9 cellular contexts compared by ENCODE assay signal in genomic region chr22:20456722-20457076, GRCh38. TPM values are rescaled to one million over a fixed set of nuclear protein-coding genes. Genes with fewer than 3 reads are reported as not detected.
A peak's percentile ranks its signal among the peaks of the same experiment; 100 is the strongest.
DNase-seq lines count a peak whose midpoint lies in the region; ATAC-seq and TF ChIP-seq lines count a peak whose summit lies in the region.
"Had no signal": no experiment of that assay in that cellular context is flagged by ENCODE, and none has a peak within 500 bp of the region (broad histone marks: within the 10 kb centered on the region; RNA-seq: fewer than 3 reads in every experiment).

No MANE protein-coding gene starts in this region.

- no peak for DNase-seq in T-helper 17 cell
- DNase-seq in progenitor cell of endocrine pancreas (ENCODE audit: low spot score, unreplicated experiment): no peak
- DNase-seq in NCI-H2171 treated with DMSO at 0.1 percent for 48 hours (lab: John Stamatoyannopoulos, UW): no peak
- no peak for DNase-seq in COR-L47 (lab: John Stamatoyannopoulos, UW)
- DNase-seq in GDM1 (lab: John Stamatoyannopoulos, UW): no peak
- DNase-seq: T1000 had no signal

- peak overlapping the region; percentile 39 for H3K27ac Mint-ChIP-seq in T-helper 17 cell
- H3K27ac Mint-ChIP-seq in progenitor cell of endocrine pancreas: peak overlapping the region; percentile 71

- ATAC-seq in HG02759 (IDR thresholded peaks at IDR 0.05; ENCODE audit: unreplicated experiment) (peak; percentile 6), T-helper 17 cell (no peak)

- TF ChIP-seq CTCF in progenitor cell of endocrine pancreas (IDR thresholded peaks at IDR 0.05; ENCODE audit: unreplicated experiment): no peak

- no peaks in the 10 kb centered on the region for H3K27me3 Mint-ChIP-seq in T-helper 17 cell
- no peaks in the 10 kb centered on the region for H3K27me3 Mint-ChIP-seq in progenitor cell of endocrine pancreas

- H3K4me3 Mint-ChIP-seq in T-helper 17 cell (no peak overlapping the region), progenitor cell of endocrine pancreas (ENCODE audit: low read depth) (no peak overlapping the region)

- H3K9me3 ChIP-seq in T-helper 17 cell (ENCODE audit: control insufficient read depth, low read length, poor library complexity, severe bottlenecking) (no peaks in the 10 kb centered on the region), iPS-15b (ENCODE audit: control insufficient read depth, insufficient read depth, low read length) (no peaks in the 10 kb centered on the region)
- H3K9me3 ChIP-seq: SJSA1 had no signal

- no peak overlapping the region for H3K4me3 ChIP-seq in iPS-15b (ENCODE audit: low read depth, low read length)
- H3K4me3 ChIP-seq: SJSA1 had no signal

- peaks cover 21% of the 10 kb centered on the region for H3K4me1 Mint-ChIP-seq in T-helper 17 cell
- peaks cover 5% of the 10 kb centered on the region for H3K4me1 Mint-ChIP-seq in progenitor cell of endocrine pancreas (ENCODE audit: low read depth)

- H3K4me1 ChIP-seq in iPS-15b (ENCODE audit: control insufficient read depth, insufficient read depth, low read length): peaks cover 3% of the 10 kb centered on the region

- peaks cover 3% of the 10 kb centered on the region for H3K36me3 ChIP-seq in iPS-15b (ENCODE audit: control insufficient read depth, insufficient read depth, low read length)

- H3K9me3 Mint-ChIP-seq in progenitor cell of endocrine pancreas (ENCODE audit: low read depth): no peaks in the 10 kb centered on the region

- peak overlapping the region; percentile 28 for H3K9ac ChIP-seq in iPS-15b (ENCODE audit: low read depth, low read length)

- no peaks in the 10 kb centered on the region for H3K27me3 ChIP-seq in iPS-15b (ENCODE audit: control insufficient read depth, insufficient read depth, low read length)
- H3K27me3 ChIP-seq: SJSA1 had no signal

- H3K36me3 Mint-ChIP-seq in T-helper 17 cell (ENCODE audit: low read depth) (peaks cover 11% of the 10 kb centered on the region), progenitor cell of endocrine pancreas (ENCODE audit: insufficient read depth) (peaks cover 10% of the 10 kb centered on the region)

RNA-seq across cellular contexts. Expression of gene SCARF2, which starts 19.1 kb away (rescaled TPM):
- total RNA-seq in T-helper 17 cell: 1 to 10 TPM; 3.1 to 3.6 TPM
- total RNA-seq in progenitor cell of endocrine pancreas: 14.4 and 14.6 TPM in 2 replicates

RNA-seq across cellular contexts. Expression of gene KLHL22, which starts 38.9 kb away (rescaled TPM):
- 10 to 100 TPM; 28.1 to 33.1 TPM for total RNA-seq in T-helper 17 cell
- 47.3 and 51.6 TPM in 2 replicates for total RNA-seq in progenitor cell of endocrine pancreas

RNA-seq across cellular contexts. Expression of gene MED15, which starts 50.7 kb away (rescaled TPM):
- total RNA-seq in T-helper 17 cell (100 to 1,000 TPM; 207 to 251 TPM), progenitor cell of endocrine pancreas (77.8 and 78.0 TPM in 2 replicates)
